Comparison of ENCODE assay signal across 8 cellular contexts in the genomic region with DNA sequence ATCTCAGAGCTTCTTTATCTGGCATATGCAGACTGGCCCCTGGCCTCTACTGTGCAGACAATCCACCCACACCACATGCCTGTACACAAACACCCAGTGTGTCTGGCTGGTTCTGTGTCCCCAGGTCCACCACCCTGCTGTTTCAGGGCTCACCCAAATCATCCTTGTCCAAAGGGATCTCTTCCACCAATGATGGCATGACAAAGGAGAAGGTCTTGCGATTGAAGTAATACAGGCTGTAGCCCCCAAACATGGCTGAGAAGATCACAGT. TPM values are rescaled to one million over a fixed set of nuclear protein-coding genes. Genes with fewer than 3 reads are reported as not detected.
DNase-seq lines count a peak whose midpoint lies in the region; ATAC-seq and TF ChIP-seq lines count a peak whose summit lies in the region.

No MANE protein-coding gene starts in this region.

- peaks cover 15% of the 10 kb centered on the region for H3K4me1 Mint-ChIP-seq in MCF 10A (ENCODE audit: insufficient read depth, unreplicated experiment)

- DNase-seq in breast epithelium (ENCODE audit: low spot score in 2 of 2) (no peak), MCF 10A (ENCODE audit: unreplicated experiment) (no peak), adipocyte (ENCODE audit: low read depth) (no peak), upper lobe of right lung (no peak), AML-193 (lab: John Stamatoyannopoulos, UW) (no peak), esophagus muscularis mucosa (ENCODE audit: extremely low spot score) (no peak), adrenal gland (no peak)

- H3K27me3 Mint-ChIP-seq in MCF 10A (ENCODE audit: insufficient read depth, unreplicated experiment), result no peaks in the 10 kb centered on the region

- BruUV-seq in MCF 10A (replicated peaks; lab: Mats Ljungman, UMichigan), result no TSS peak

- 100% methylated on average over 1 of the region's 1 CpG for WGBS in esophagus muscularis mucosa
- 87 to 100% (median 93%) methylated on average over 1 of the region's 1 CpG for WGBS in adrenal gland, 4 donors

- H3K4me3 Mint-ChIP-seq in MCF 10A (ENCODE audit: unreplicated experiment), result no peak overlapping the region

- no peak for ATAC-seq in upper lobe of right lung

- no peak overlapping the region for H3K27ac Mint-ChIP-seq in MCF 10A (ENCODE audit: low read depth, unreplicated experiment)

- H3K27me3 ChIP-seq in breast epithelium, result no peaks in the 10 kb centered on the region
- no peaks in the 10 kb centered on the region for H3K27me3 ChIP-seq in adipocyte (replicated peaks; ENCODE audit: control insufficient read depth, insufficient read depth, low read length)
- no peaks in the 10 kb centered on the region for H3K27me3 ChIP-seq in mucosa of stomach (ENCODE audit: control insufficient read depth, insufficient read depth, low read length)
- H3K27me3 ChIP-seq in upper lobe of right lung, result no peaks in the 10 kb centered on the region
- H3K27me3 ChIP-seq in esophagus muscularis mucosa, result no peaks in the 10 kb centered on the region
- H3K27me3 ChIP-seq in adrenal gland, result no peaks in the 10 kb centered on the region

- H3K36me3 Mint-ChIP-seq in MCF 10A (ENCODE audit: insufficient read depth, unreplicated experiment), result peaks cover 10% of the 10 kb centered on the region

- no peaks in the 10 kb centered on the region for H3K9me3 Mint-ChIP-seq in MCF 10A (ENCODE audit: unreplicated experiment)

- no peak for TF ChIP-seq EP300 in esophagus muscularis mucosa (IDR thresholded peaks at IDR 0.05)

- no peaks in the 10 kb centered on the region for H3K9me3 ChIP-seq in breast epithelium
- H3K9me3 ChIP-seq in adipocyte (ENCODE audit: control insufficient read depth, low read length), result no peaks in the 10 kb centered on the region
- H3K9me3 ChIP-seq in mucosa of stomach (ENCODE audit: control insufficient read depth, low read length), result no peaks in the 10 kb centered on the region
- no peaks in the 10 kb centered on the region for H3K9me3 ChIP-seq in upper lobe of right lung
- H3K9me3 ChIP-seq in esophagus muscularis mucosa, result no peaks in the 10 kb centered on the region
- H3K9me3 ChIP-seq in adrenal gland (replicated peaks in 1 of 3), result no peaks in the 10 kb centered on the region

- POLR2A ChIA-PET in MCF 10A (lab: Yijun Ruan, JAX), result interaction anchor here (0.6 to 4.6 kb wide), 5 partner anchors 11 to 117 kb away, joined by 3 to 65 read pairs (median 7); a partner anchor contains a TSS

- H3K9ac ChIP-seq in adipocyte (ENCODE audit: low read length) (peak overlapping the region; percentile 83), mucosa of stomach (ENCODE audit: low read length) (peak overlapping the region; percentile 83)

- H3K36me3 ChIP-seq in breast epithelium (no peaks in the 10 kb centered on the region), adipocyte (ENCODE audit: control insufficient read depth, insufficient read depth, low read length, severe bottlenecking) (peaks cover 10% of the 10 kb centered on the region), mucosa of stomach (ENCODE audit: control insufficient read depth, insufficient read depth, low read length) (no peaks in the 10 kb centered on the region), upper lobe of right lung (peaks cover 20% of the 10 kb centered on the region), esophagus muscularis mucosa (peaks cover 7 to 46% (median 39%) of the 10 kb centered on the region in 4 donors), adrenal gland (replicated peaks in 1 of 2) (peaks cover 0 to 15% of the 10 kb centered on the region in 2 donors)

- peaks cover 0 to 19% of the 10 kb centered on the region in 2 donors for H3K4me1 ChIP-seq in breast epithelium
- peaks cover 32% of the 10 kb centered on the region for H3K4me1 ChIP-seq in adipocyte (ENCODE audit: control insufficient read depth, insufficient read depth, low read length)
- peaks cover 45% of the 10 kb centered on the region for H3K4me1 ChIP-seq in mucosa of stomach (ENCODE audit: control insufficient read depth, insufficient read depth, low read length)
- H3K4me1 ChIP-seq in upper lobe of right lung, result peaks cover 27% of the 10 kb centered on the region
- H3K4me1 ChIP-seq in esophagus muscularis mucosa, result peaks cover 15 to 36% (median 29%) of the 10 kb centered on the region in 4 donors
- peaks cover 5 to 20% of the 10 kb centered on the region in 2 donors for H3K4me1 ChIP-seq in adrenal gland (replicated peaks in 1 of 2)

- TF ChIP-seq CTCF in breast epithelium (IDR thresholded peaks at IDR 0.05) (no peak), MCF 10A (IDR thresholded peaks at IDR 0.05; ENCODE audit: unreplicated experiment) (no peak), upper lobe of right lung (IDR thresholded peaks at IDR 0.05) (no peak), esophagus muscularis mucosa (IDR thresholded peaks at IDR 0.05) (no peak), adrenal gland (IDR thresholded peaks at IDR 0.05) (no peak)

- no peak for TF ChIP-seq POLR2A in breast epithelium (IDR thresholded peaks at IDR 0.05)
- no peak for TF ChIP-seq POLR2A in esophagus muscularis mucosa (IDR thresholded peaks at IDR 0.05; ENCODE audit: low read depth)
- TF ChIP-seq POLR2A in adrenal gland (IDR thresholded peaks at IDR 0.05), result no peak

- CTCF ChIA-PET in MCF 10A (lab: Yijun Ruan, JAX), result no interaction called here

- H3K27ac ChIP-seq in breast epithelium (peak overlapping the region; percentile 86 to 90), upper lobe of right lung (peak overlapping the region; percentile 69), esophagus muscularis mucosa (replicated peaks in 1 of 4) (peak overlapping the region in 2 of 4 donors; percentile 80 to 87), adrenal gland (peak overlapping the region in 2 of 5 donors; percentile 26 to 52)

- intact Hi-C loops in breast epithelium (cut with DNase I; ENCODE audit: low total_unique reads) (no loop called here), MCF 10A (cut with micrococcal nuclease) (no loop called here), upper lobe of right lung (cut with DNase I) (no loop called here), esophagus muscularis mucosa (cut with DNase I) (no loop called here), adrenal gland (cut with DNase I) (no loop called here)

- H3K4me3 ChIP-seq in breast epithelium (peak overlapping the region in 2 of 3 donors; percentile 81 to 86), adipocyte (ENCODE audit: low read length) (no peak overlapping the region), mucosa of stomach (ENCODE audit: low read length) (peak overlapping the region; percentile 6), upper lobe of right lung (no peak overlapping the region), esophagus muscularis mucosa (no peak overlapping the region), adrenal gland (no peak overlapping the region)

RNA-seq across cellular contexts. Expression of a gene that starts 1.7 kb away (rescaled TPM):
- 10 to 100 TPM; 21.8 to 25.9 (median 25.3) TPM for total RNA-seq in breast epithelium
- 6.8 and 10.0 TPM in 2 replicates for total RNA-seq in MCF 10A (2022)
- total RNA-seq in upper lobe of right lung, result 19.3 TPM
- 10 to 100 TPM in 1 of 4 donors, 1 to 10 TPM in 3; 5.8 to 11.7 (median 9.5) TPM for total RNA-seq in esophagus muscularis mucosa
- total RNA-seq in adrenal gland, result 10 to 100 TPM; 17.6 to 38.9 (median 22.7) TPM
- 10 to 100 TPM in 2 of 3 donors, 1 to 10 TPM in 1; 9.2 to 29.3 (median 25.5) TPM for polyA plus RNA-seq in adrenal gland

RNA-seq across cellular contexts. Expression of a gene that starts 10.4 kb away (rescaled TPM):
- 10 to 100 TPM; 52.6 to 63.7 (median 60.0) TPM for total RNA-seq in breast epithelium
- total RNA-seq in MCF 10A (2022), result 78.6 and 96.5 TPM in 2 replicates
- total RNA-seq in upper lobe of right lung, result 44.6 TPM
- 10 to 100 TPM; 38.2 to 47.2 (median 42.4) TPM for total RNA-seq in esophagus muscularis mucosa
- total RNA-seq in adrenal gland, result 100 to 1,000 TPM in 2 of 8 donors, 10 to 100 TPM in 6; 43.4 to 116 (median 83.1) TPM
- 100 to 1,000 TPM in 1 of 3 donors, 10 to 100 TPM in 2; 32.5 to 134 (median 32.9) TPM for polyA plus RNA-seq in adrenal gland

RNA-seq across cellular contexts. Expression of a gene that starts 10.9 kb away (rescaled TPM):
- 1,000 to 10,000 TPM; 1,984 to 3,403 (median 2,926) TPM for total RNA-seq in breast epithelium
- total RNA-seq in MCF 10A (2022), result 1,252 and 1,255 TPM in 2 replicates
- total RNA-seq in upper lobe of right lung, result 850 TPM
- total RNA-seq in esophagus muscularis mucosa, result 1,000 to 10,000 TPM; 1,036 to 2,235 (median 1,740) TPM
- total RNA-seq in adrenal gland, result 1,000 to 10,000 TPM in 4 of 8 donors, 100 to 1,000 TPM in 4; 935 to 1,765 (median 999) TPM
- 1,000 to 10,000 TPM; 1,048 to 1,678 (median 1,557) TPM for polyA plus RNA-seq in adrenal gland

RNA-seq across cellular contexts. Expression of a gene that starts 28.0 kb away (rescaled TPM):
- total RNA-seq in breast epithelium (10 to 100 TPM; 37.0 to 73.7 (median 57.5) TPM), MCF 10A (2022) (398 and 664 TPM in 2 replicates), upper lobe of right lung (142 TPM), esophagus muscularis mucosa (10 to 100 TPM; 36.1 to 57.5 (median 52.7) TPM), adrenal gland (100 to 1,000 TPM in 3 of 8 donors, 10 to 100 TPM in 5; 43.5 to 301 (median 74.7) TPM)
- polyA plus RNA-seq in adrenal gland, result 100 to 1,000 TPM in 1 of 3 donors, 10 to 100 TPM in 2; 44.1 to 174 (median 47.0) TPM

RNA-seq across cellular contexts. Expression of a gene that starts 31.1 kb away (rescaled TPM):
- 10 to 100 TPM; 42.9 to 75.4 (median 71.1) TPM for total RNA-seq in breast epithelium
- 48.0 and 49.0 TPM in 2 replicates for total RNA-seq in MCF 10A (2022)
- total RNA-seq in upper lobe of right lung, result 59.4 TPM
- total RNA-seq in esophagus muscularis mucosa, result 10 to 100 TPM; 22.2 to 55.2 (median 30.8) TPM
- total RNA-seq in adrenal gland, result 10 to 100 TPM; 15.4 to 73.6 (median 25.0) TPM
- 100 to 1,000 TPM in 2 of 3 donors, 10 to 100 TPM in 1; 15.7 to 157 (median 137) TPM for polyA plus RNA-seq in adrenal gland

Comparison
In these comparisons a context has a peak if more than half of its experiments do, and no peak if none do; other contexts are left out.
1. H3K4me3 ChIP-seq: peak in breast epithelium (2 of 3) and mucosa of stomach (single experiment); none in adipocyte (single experiment), upper lobe of right lung (single experiment), esophagus muscularis mucosa (0 of 4) and adrenal gland (0 of 4).